In genomic region chr4:2800691-2801596, GRCh38 we compare ENCODE assay signal across 8 cellular contexts. TPM values are rescaled to one million over a fixed set of nuclear protein-coding genes. Genes with fewer than 3 reads are reported as not detected.
DNase-seq lines count a peak whose midpoint lies in the region; ATAC-seq, FAIRE-seq and TF ChIP-seq lines count a peak whose summit lies in the region.

No MANE protein-coding gene starts in this region.

- H3K9me3 ChIP-seq in lung (ENCODE audit: control insufficient read depth in 2 of 2, insufficient read depth in 1 of 2, low read length in 1 of 2) = no peaks in the 10 kb centered on the region

- FAIRE-seq in RCC 7860 (lab: Jason Lieb, UNC) = peak; percentile 76

- H3K27me3 ChIP-seq in lung (ENCODE audit: control insufficient read depth, insufficient read depth) = no peaks in the 10 kb centered on the region

- no peak for TF ChIP-seq CTCF in lung (IDR thresholded peaks at IDR 0.05; ENCODE audit: control extremely low read depth, extremely low read depth)

- WGBS in lung, 2 donors = 15 to 21% methylated on average over 25 to 29 of the region's 29 CpGs

- peak overlapping the region; percentile 20 for H3K4me3 ChIP-seq in lung

- H3K27ac ChIP-seq in cingulate gyrus (ENCODE audit: low read depth, low read length) = peak overlapping the region; percentile 90
- peak overlapping the region; percentile 80 to 95 for H3K27ac ChIP-seq in lung (ENCODE audit: low read depth in 1 of 2, low read length in 1 of 2)

- ATAC-seq in GM21515 (IDR thresholded peaks at IDR 0.05; ENCODE audit: unreplicated experiment) (peak; percentile 41), lung (ENCODE audit: insufficient read depth, low FRiP score) (peak; percentile 22), GM18517 (IDR thresholded peaks at IDR 0.05; ENCODE audit: unreplicated experiment) (no peak)

- H3K4me1 ChIP-seq in lung (ENCODE audit: control insufficient read depth in 2 of 2, insufficient read depth in 2 of 2, low read length in 2 of 2) = peaks cover 25 to 75% of the 10 kb centered on the region in 2 donors

- DNase-seq in C1 segment of cervical spinal cord (lab: John Stamatoyannopoulos, UW) (peak in 13 of 14 donors; percentile 37 to 97 (median 72)), RCC 7860 (ENCODE audit: low spot score) (peak; percentile 52), lung (ENCODE audit: low spot score) (peak; percentile 80), superior temporal gyrus (ENCODE audit: extremely low spot score) (peak; percentile 64)
- DNase-seq in stimulated activated CD4-positive, alpha-beta T cell treated with anti-CD3 and anti-CD28 coated beads, Interleukin-2, amount 100 ng/mL, for 48 hours = no peak

- H3K36me3 ChIP-seq in lung (ENCODE audit: control insufficient read depth in 2 of 2, insufficient read depth in 2 of 2, low read length in 2 of 2) = peaks cover 0 to 4% of the 10 kb centered on the region in 2 donors

RNA-seq across cellular contexts. Expression of gene SH3BP2, which starts 8.1 kb away (rescaled TPM):
- 100 to 1,000 TPM in 1 of 2 donors, 10 to 100 TPM in 1; 49.9 to 117 TPM for total RNA-seq in lung
- polyA plus RNA-seq in lung = 10 to 100 TPM; 62.9 to 96.7 TPM

RNA-seq across cellular contexts. Expression of gene ADD1, which starts 42.7 kb away (rescaled TPM):
- 100 to 1,000 TPM; 300 to 400 TPM for total RNA-seq in lung
- 100 to 1,000 TPM; 127 to 237 TPM for polyA plus RNA-seq in lung

RNA-seq across cellular contexts. Expression of gene TNIP2, which starts 44.8 kb away (rescaled TPM):
- 10 to 100 TPM; 30.6 to 46.3 TPM for total RNA-seq in lung
- polyA plus RNA-seq in lung = 10 to 100 TPM; 41.2 to 82.8 TPM

Comparison
In these comparisons a context has a peak if more than half of its experiments do, and no peak if none do; other contexts are left out.
1. DNase-seq: peak in C1 segment of cervical spinal cord (13 of 14), RCC 7860 (single experiment), lung (single experiment) and superior temporal gyrus (single experiment); none in stimulated activated CD4-positive, alpha-beta T cell treated with anti-CD3 and anti-CD28 coated beads, Interleukin-2, amount 100 ng/mL, for 48 hours (0 of 2).